8 cellular contexts compared by ENCODE assay signal in the genomic region with DNA sequence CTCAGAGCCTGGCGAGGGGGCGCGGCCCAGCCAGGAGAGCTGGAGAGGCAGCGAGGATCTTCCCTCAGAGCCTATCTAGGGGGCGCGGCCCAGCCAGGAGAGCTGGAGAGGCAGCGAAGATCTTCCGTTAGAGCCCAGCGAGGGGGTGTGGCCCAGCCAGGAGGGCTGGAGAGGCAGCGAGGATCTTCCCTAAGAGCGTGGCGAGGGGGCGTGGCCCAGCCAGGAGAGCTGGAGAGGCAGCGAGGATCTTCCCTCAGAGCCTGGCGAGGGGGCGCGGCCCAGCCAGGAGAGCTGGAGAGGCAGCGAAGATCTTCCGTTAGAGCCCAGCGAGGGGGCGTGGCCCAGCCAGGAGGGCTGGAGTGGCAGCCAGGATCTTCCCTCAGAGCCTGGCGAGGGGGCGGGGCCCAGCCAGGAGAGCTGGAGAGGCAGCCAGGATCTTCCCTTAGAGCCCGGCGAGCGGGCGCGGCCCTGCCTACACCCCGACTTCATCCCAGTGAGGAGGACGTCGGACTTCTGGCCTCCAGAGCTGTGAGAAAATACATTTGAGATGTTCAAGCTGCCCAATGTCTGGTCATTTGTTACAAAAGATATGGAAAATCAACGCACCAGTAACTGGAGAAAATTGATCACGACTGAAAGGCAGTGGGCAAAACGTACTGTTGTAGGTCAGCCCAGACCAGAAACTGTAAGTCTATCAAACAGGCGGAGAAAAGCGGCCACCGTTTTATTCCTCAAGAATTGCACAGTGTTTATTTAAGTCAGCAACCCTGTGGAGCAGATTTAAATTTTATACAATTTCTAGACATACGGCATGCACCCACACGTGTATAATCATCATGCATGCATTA.
A peak's percentile ranks its signal among the peaks of the same experiment; 100 is the strongest.
DNase-seq lines count a peak whose midpoint lies in the region; ATAC-seq and TF ChIP-seq lines count a peak whose summit lies in the region.

No MANE protein-coding gene starts in this region.

- H3K27ac Mint-ChIP-seq in CD8-positive, alpha-beta T cell, result no peak overlapping the region
- H3K27ac Mint-ChIP-seq in HFFc6, result peak overlapping the region; percentile 70
- no peak overlapping the region for H3K27ac Mint-ChIP-seq in stimulated activated naive CD8-positive, alpha-beta T cell treated with anti-CD3 and anti-CD28 coated beads, Interleukin-15, Interleukin-2, amounts not matched to agents 100 ng/mL and 50 ng/mL, for 24 hours

- peaks cover 12% of the 10 kb centered on the region for H3K4me1 Mint-ChIP-seq in CD8-positive, alpha-beta T cell (ENCODE audit: low read depth)
- H3K4me1 Mint-ChIP-seq in HFFc6 (ENCODE audit: low read depth), result peaks cover 19% of the 10 kb centered on the region
- H3K4me1 Mint-ChIP-seq in activated T-cell treated with anti-CD3 and anti-CD28 coated beads, Interleukin-2, amount 50 U/mL, for 4 hours (ENCODE audit: low read depth), result peaks cover 15% of the 10 kb centered on the region
- H3K4me1 Mint-ChIP-seq in stimulated activated naive CD8-positive, alpha-beta T cell treated with anti-CD3 and anti-CD28 coated beads, Interleukin-15, Interleukin-2, amounts not matched to agents 100 ng/mL and 50 ng/mL, for 24 hours (ENCODE audit: low read depth), result peaks cover 9% of the 10 kb centered on the region

- no peak for TF ChIP-seq CTCF in CD8-positive, alpha-beta T cell (IDR thresholded peaks at IDR 0.05)
- TF ChIP-seq CTCF in HFFc6 (IDR thresholded peaks at IDR 0.05), result no peak; the same call in 1 of the 2 replicates

- H3K27ac ChIP-seq in CD8-positive, alpha-beta T cell (ENCODE audit: low read depth, low read length), result no peak overlapping the region

- H3K36me3 ChIP-seq in CD8-positive, alpha-beta T cell (ENCODE audit: insufficient read depth, low read length), result no peaks in the 10 kb centered on the region

- H3K4me3 ChIP-seq in CD8-positive, alpha-beta T cell (ENCODE audit: low read depth, low read length), result peak overlapping the region; percentile 51

- intact Hi-C loops in CD8-positive, alpha-beta T cell (cut with DNase I, micrococcal nuclease), result no loop called here

- no peaks in the 10 kb centered on the region for H3K36me3 Mint-ChIP-seq in CD8-positive, alpha-beta T cell
- H3K36me3 Mint-ChIP-seq in HFFc6 (ENCODE audit: low read depth), result no peaks in the 10 kb centered on the region
- no peaks in the 10 kb centered on the region for H3K36me3 Mint-ChIP-seq in activated T-cell treated with anti-CD3 and anti-CD28 coated beads, Interleukin-2, amount 50 U/mL, for 4 hours (ENCODE audit: insufficient read depth)
- H3K36me3 Mint-ChIP-seq in stimulated activated naive CD8-positive, alpha-beta T cell treated with anti-CD3 and anti-CD28 coated beads, Interleukin-15, Interleukin-2, amounts not matched to agents 100 ng/mL and 50 ng/mL, for 24 hours (ENCODE audit: low read depth), result no peaks in the 10 kb centered on the region

- H3K27me3 ChIP-seq in CD8-positive, alpha-beta T cell (ENCODE audit: insufficient read depth, low read length), result no peaks in the 10 kb centered on the region

- POLR2A ChIA-PET in CD8-positive, alpha-beta T cell (lab: Charles Lee), result no interaction called here

- H3K4me3 Mint-ChIP-seq in CD8-positive, alpha-beta T cell, result peak overlapping the region; percentile 71
- peak overlapping the region; percentile 94 for H3K4me3 Mint-ChIP-seq in HFFc6
- peak overlapping the region; percentile 80 for H3K4me3 Mint-ChIP-seq in activated T-cell treated with anti-CD3 and anti-CD28 coated beads, Interleukin-2, amount 50 U/mL, for 4 hours
- H3K4me3 Mint-ChIP-seq in stimulated activated naive CD8-positive, alpha-beta T cell treated with anti-CD3 and anti-CD28 coated beads, Interleukin-15, Interleukin-2, amounts not matched to agents 100 ng/mL and 50 ng/mL, for 24 hours, result peak overlapping the region; percentile 79

- H3K9me3 ChIP-seq in CD8-positive, alpha-beta T cell (ENCODE audit: low read length), result no peaks in the 10 kb centered on the region

- CTCF ChIA-PET in CD8-positive, alpha-beta T cell (lab: Charles Lee), result interaction anchor here (0.7 kb wide), 1 partner anchor 15 kb away, joined by 5 read pairs; no protein-coding TSS in a partner anchor

- H3K27me3 Mint-ChIP-seq in CD8-positive, alpha-beta T cell (ENCODE audit: low read depth), result peaks cover 40% of the 10 kb centered on the region
- H3K27me3 Mint-ChIP-seq in HFFc6 (ENCODE audit: insufficient read depth), result no peaks in the 10 kb centered on the region; the same call in 1 of the 2 replicates
- H3K27me3 Mint-ChIP-seq in activated T-cell treated with anti-CD3 and anti-CD28 coated beads, Interleukin-2, amount 50 U/mL, for 4 hours (ENCODE audit: low read depth), result peaks cover 8% of the 10 kb centered on the region
- peaks cover 12% of the 10 kb centered on the region for H3K27me3 Mint-ChIP-seq in stimulated activated naive CD8-positive, alpha-beta T cell treated with anti-CD3 and anti-CD28 coated beads, Interleukin-15, Interleukin-2, amounts not matched to agents 100 ng/mL and 50 ng/mL, for 24 hours

- H3K4me1 ChIP-seq in CD8-positive, alpha-beta T cell (ENCODE audit: insufficient read depth, low read length), result peaks cover 15% of the 10 kb centered on the region

- ATAC-seq in CD8-positive, alpha-beta T cell, result no peak
- peak; percentile 46 for ATAC-seq in activated T-cell treated with anti-CD3 and anti-CD28 coated beads, Interleukin-2, amount 50 U/mL, for 4 hours
- ATAC-seq in esophagus mucosa, result no peak

- peaks cover 3% of the 10 kb centered on the region for H3K9me3 Mint-ChIP-seq in CD8-positive, alpha-beta T cell
- H3K9me3 Mint-ChIP-seq in HFFc6, result no peaks in the 10 kb centered on the region
- H3K9me3 Mint-ChIP-seq in activated T-cell treated with anti-CD3 and anti-CD28 coated beads, Interleukin-2, amount 50 U/mL, for 4 hours, result peaks cover 4% of the 10 kb centered on the region
- H3K9me3 Mint-ChIP-seq in stimulated activated naive CD8-positive, alpha-beta T cell treated with anti-CD3 and anti-CD28 coated beads, Interleukin-15, Interleukin-2, amounts not matched to agents 100 ng/mL and 50 ng/mL, for 24 hours, result peaks cover 4% of the 10 kb centered on the region

- DNase-seq in CD8-positive, alpha-beta T cell, result peak in 2 of 7 experiments; percentile 31 to 37
- DNase-seq in HFFc6 (peak; percentile 91), NCI-H345 treated with DMSO at 0.1 percent for 48 hours (lab: John Stamatoyannopoulos, UW; ENCODE audit: unreplicated experiment) (peak; percentile 100), fibroblast of gingiva (ENCODE audit: low read depth) (peak; percentile 61), myocyte (ENCODE audit: low read depth) (peak; percentile 74)
- peak; percentile 32 for DNase-seq in activated T-cell treated with anti-CD3 and anti-CD28 coated beads, Interleukin-2, amount 50 U/mL, for 4 hours

Comparison
In these comparisons a context has a peak if more than half of its experiments do, and no peak if none do; other contexts are left out.
1. ATAC-seq: peak in activated T-cell treated with anti-CD3 and anti-CD28 coated beads, Interleukin-2, amount 50 U/mL, for 4 hours (2 of 2); none in CD8-positive, alpha-beta T cell (single experiment) and esophagus mucosa (single experiment).
2. Peak in every context shown above with its lines, with median percentiles within 50 percentile points of each other: H3K4me3 Mint-ChIP-seq.